ENCODE assay signal across 8 cellular contexts in the genomic region with DNA sequence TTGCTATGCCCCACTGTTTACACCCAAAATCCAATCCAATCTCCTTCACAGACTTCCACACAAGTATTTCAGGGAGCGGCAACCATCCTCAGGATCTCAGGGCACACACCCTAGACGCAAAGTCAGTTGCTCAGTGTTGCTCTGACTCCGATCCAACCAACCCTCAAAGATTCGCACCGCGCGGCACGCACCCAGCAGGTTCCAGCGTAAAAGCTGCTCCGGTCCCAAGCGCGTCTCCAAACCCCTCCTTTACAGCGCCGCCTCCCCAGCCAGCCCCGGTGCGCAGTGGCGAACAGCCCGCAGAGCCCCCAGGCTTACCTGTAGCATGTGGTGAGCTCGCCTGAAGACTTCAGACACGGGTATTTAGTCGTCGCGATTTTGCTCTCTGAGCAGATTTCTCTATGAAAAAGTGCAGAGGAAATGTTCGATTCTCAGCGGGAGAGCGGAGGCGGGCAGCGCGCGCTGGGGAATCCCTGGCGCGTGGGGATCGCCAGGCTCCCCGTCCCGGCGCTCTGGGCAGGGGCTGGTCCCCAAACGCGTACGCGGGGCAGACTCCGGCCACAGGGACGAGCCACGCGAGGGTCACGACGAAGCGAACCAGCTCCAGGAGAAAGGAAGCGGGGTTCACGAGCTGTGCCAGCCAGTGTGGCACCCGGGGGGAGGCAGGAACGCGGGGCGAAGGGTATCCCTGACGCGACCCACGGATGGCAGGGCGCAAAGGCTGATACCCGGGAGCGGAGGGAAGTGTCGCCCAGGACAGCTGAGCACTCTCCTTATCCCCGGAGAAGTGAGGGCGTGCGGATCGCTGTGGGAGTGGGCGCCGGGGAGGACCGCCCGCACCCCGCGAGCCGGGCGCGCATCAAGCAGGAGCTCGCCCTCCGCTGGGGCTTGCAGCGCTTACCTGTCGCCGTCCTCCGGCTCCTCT. TPM values are rescaled to one million over a fixed set of nuclear protein-coding genes. Genes with fewer than 3 reads are reported as not detected.
DNase-seq lines count a peak whose midpoint lies in the region; ATAC-seq, FAIRE-seq and TF ChIP-seq lines count a peak whose summit lies in the region.

No MANE protein-coding gene starts in this region.

- no peak for TF ChIP-seq RAD21 in HCT116 (IDR thresholded peaks at IDR 0.05; ENCODE audit: low read depth)

- peak; percentile 65 for ATAC-seq in HCT116

- TF ChIP-seq CTCF in D721Med (IDR thresholded peaks at IDR 0.05; ENCODE audit: insufficient read depth, missing control alignments) = no peak
- no peak for TF ChIP-seq CTCF in HCT116 (IDR thresholded peaks at IDR 0.05 in 2 of 3, conservative IDR thresholded peaks at IDR 0.05 in 1 of 3; ENCODE audit: borderline replicate concordance in 1 of 3, insufficient read depth in 1 of 3, low read depth in 2 of 3, low read length in 2 of 3)
- TF ChIP-seq CTCF in WI38 (IDR thresholded peaks at IDR 0.05; ENCODE audit: low read depth, low read length) = no peak
- TF ChIP-seq CTCF in left ventricle myocardium inferior (IDR thresholded peaks at IDR 0.05; ENCODE audit: borderline replicate concordance) = no peak

- peak; percentile 63 for FAIRE-seq in D721Med (lab: Jason Lieb, UNC)

- TF ChIP-seq POLR2A in HCT116 (IDR thresholded peaks at IDR 0.05; ENCODE audit: borderline replicate concordance, extremely low read depth, insufficient read depth, insufficient read length) = no peak

- H3K36me3 ChIP-seq in HCT116 (ENCODE audit: control insufficient read depth in 1 of 2, insufficient read depth in 2 of 2, low read length in 2 of 2) = no peaks in the 10 kb centered on the region
- H3K36me3 ChIP-seq in left ventricle myocardium inferior = no peaks in the 10 kb centered on the region
- H3K36me3 ChIP-seq in skeletal muscle satellite cell (ENCODE audit: insufficient read depth, low read length) = peaks cover 20% of the 10 kb centered on the region

- BruUV-seq in HCT116 (replicated peaks; lab: Mats Ljungman, UMichigan) = no TSS peak

- H3K4me1 ChIP-seq in HCT116 (ENCODE audit: control insufficient read depth in 1 of 2, insufficient read depth in 2 of 2, low read length in 2 of 2) (peaks cover 4 to 10% of the 10 kb centered on the region in 2 experiments; a peak in 2 of 4 replicates), left ventricle myocardium inferior (peaks cover 26% of the 10 kb centered on the region), skeletal muscle satellite cell (ENCODE audit: control insufficient read depth, insufficient read depth, low read length) (peaks cover 44% of the 10 kb centered on the region)

- H3K4me3 ChIP-seq in HCT116 (replicated peaks in 1 of 2; ENCODE audit: low read depth in 1 of 2, low read length in 2 of 2) = peak overlapping the region; percentile 50 to 61
- peak overlapping the region; percentile 79 for H3K4me3 ChIP-seq in WI38 (ENCODE audit: low read depth, low read length)
- H3K4me3 ChIP-seq in left ventricle myocardium inferior = peak overlapping the region; percentile 73
- peak overlapping the region; percentile 86 for H3K4me3 ChIP-seq in skeletal muscle satellite cell (ENCODE audit: low read length)

- no peaks in the 10 kb centered on the region for H4K20me1 ChIP-seq in HCT116 (ENCODE audit: insufficient read depth)

- DNase-seq in D721Med (ENCODE audit: insufficient read length, low spot score) (no peak), HCT116 (ENCODE audit: low read depth, low spot score) (no peak), left ventricle myocardium inferior (peak; percentile 15), NCI-H526 treated with DMSO at 0.1 percent for 48 hours (lab: John Stamatoyannopoulos, UW) (no peak), NCI-H1048 (lab: John Stamatoyannopoulos, UW) (no peak)
- no peak for DNase-seq in stimulated activated CD8-positive, alpha-beta memory T cell treated with anti-CD3 and anti-CD28 coated beads, Interleukin-4, amount 100 ng/mL, for 48 hours

- intact Hi-C loops in HCT116 (cut with micrococcal nuclease) = loop anchor here (1.0 to 10.0 kb wide), 2 partner anchors 127 to 848 kb away; no protein-coding TSS in a partner anchor
- intact Hi-C loops in left ventricle myocardium inferior (cut with micrococcal nuclease) = loop anchor here (10.0 kb wide), 1 partner anchor 242 kb away; no protein-coding TSS in a partner anchor

- RAD21 ChIA-PET in HCT116 (lab: Charles Lee; ENCODE audit: low non-redundant PET in 1 of 2, low total read pairs in 2 of 2, uncharacterized antibody in 2 of 2, unreplicated experiment in 2 of 2) = interaction anchor here (0.6 to 2.1 kb wide), 4 partner anchors 65 to 127 kb away, joined by 3 to 9 read pairs (median 5); no protein-coding TSS in a partner anchor

- POLR2A ChIA-PET in HCT116 (lab: Charles Lee) = interaction anchor here (1.0 kb wide), 1 partner anchor 127 kb away, joined by 4 read pairs; no protein-coding TSS in a partner anchor

- peak overlapping the region; percentile 91 for H3K4me2 ChIP-seq in HCT116 (ENCODE audit: low read length)
- peak overlapping the region; percentile 87 for H3K4me2 ChIP-seq in skeletal muscle satellite cell (ENCODE audit: low read length)

- peaks cover 6% of the 10 kb centered on the region; the same call in 1 of the 2 replicates for H3K27me3 ChIP-seq in HCT116 (ENCODE audit: insufficient read depth, low read length)
- peaks cover 65% of the 10 kb centered on the region for H3K27me3 ChIP-seq in left ventricle myocardium inferior (ENCODE audit: low read depth)
- H3K27me3 ChIP-seq in skeletal muscle satellite cell (ENCODE audit: control insufficient read depth, insufficient read depth, low read length) = no peaks in the 10 kb centered on the region

- H3K9ac ChIP-seq in HCT116 (ENCODE audit: low read length) (no peak overlapping the region), skeletal muscle satellite cell (ENCODE audit: low read depth, low read length) (peak overlapping the region; percentile 95)

- no peaks in the 10 kb centered on the region for H3K9me2 ChIP-seq in HCT116 (ENCODE audit: insufficient read depth)

- no peak overlapping the region; the same call in 1 of the 2 replicates for H3K27ac ChIP-seq in HCT116 (ENCODE audit: low read depth, low read length)
- no peak overlapping the region for H3K27ac ChIP-seq in left ventricle myocardium inferior (replicated peaks)

- no peak overlapping the region for H2AFZ ChIP-seq in HCT116 (ENCODE audit: low read depth, low read length, poor library complexity, severe bottlenecking)

- CTCF ChIA-PET in HCT116 (lab: Charles Lee) = interaction anchor here (0.6 to 2.8 kb wide), 33 partner anchors 7 to 294 kb away, joined by 3 to 47 read pairs (median 4); no protein-coding TSS in a partner anchor

- H3K9me3 ChIP-seq in HCT116 (ENCODE audit: control insufficient read depth in 1 of 2, insufficient read depth in 1 of 2, low read depth in 1 of 2, low read length in 2 of 2) = no peaks in the 10 kb centered on the region
- H3K9me3 ChIP-seq in left ventricle myocardium inferior (replicated peaks) = no peaks in the 10 kb centered on the region
- no peaks in the 10 kb centered on the region for H3K9me3 ChIP-seq in skeletal muscle satellite cell (replicated peaks; ENCODE audit: low read length)

- no peaks in the 10 kb centered on the region for H3K79me2 ChIP-seq in HCT116 (ENCODE audit: insufficient read depth, low read length)

TF ChIP-seq in HCT116, 20 proteins besides CTCF, POLR2A, EP300 and RAD21:
- TF ChIP-seq JUND (IDR thresholded peaks at IDR 0.05) (no peak), YY1 (IDR thresholded peaks at IDR 0.05; ENCODE audit: extremely low read depth, insufficient replicate concordance, low read depth, low read length) (no peak), SP1 (IDR thresholded peaks at IDR 0.05; ENCODE audit: low read depth) (no peak), ZNF274 (IDR thresholded peaks at IDR 0.05; ENCODE audit: low read depth, low read length) (no peak), EGR1 (IDR thresholded peaks at IDR 0.05; ENCODE audit: low read depth) (no peak), FOSL1 (IDR thresholded peaks at IDR 0.05; ENCODE audit: low read depth) (no peak)
- TF ChIP-seq, protein P1, sequence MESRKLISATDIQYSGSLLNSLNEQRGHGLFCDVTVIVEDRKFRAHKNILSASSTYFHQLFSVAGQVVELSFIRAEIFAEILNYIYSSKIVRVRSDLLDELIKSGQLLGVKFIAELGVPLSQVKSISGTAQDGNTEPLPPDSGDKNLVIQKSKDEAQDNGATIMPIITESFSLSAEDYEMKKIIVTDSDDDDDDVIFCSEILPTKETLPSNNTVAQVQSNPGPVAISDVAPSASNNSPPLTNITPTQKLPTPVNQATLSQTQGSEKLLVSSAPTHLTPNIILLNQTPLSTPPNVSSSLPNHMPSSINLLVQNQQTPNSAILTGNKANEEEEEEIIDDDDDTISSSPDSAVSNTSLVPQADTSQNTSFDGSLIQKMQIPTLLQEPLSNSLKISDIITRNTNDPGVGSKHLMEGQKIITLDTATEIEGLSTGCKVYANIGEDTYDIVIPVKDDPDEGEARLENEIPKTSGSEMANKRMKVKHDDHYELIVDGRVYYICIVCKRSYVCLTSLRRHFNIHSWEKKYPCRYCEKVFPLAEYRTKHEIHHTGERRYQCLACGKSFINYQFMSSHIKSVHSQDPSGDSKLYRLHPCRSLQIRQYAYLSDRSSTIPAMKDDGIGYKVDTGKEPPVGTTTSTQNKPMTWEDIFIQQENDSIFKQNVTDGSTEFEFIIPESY (IDR thresholded peaks at IDR 0.05; ENCODE audit: extremely low read depth, insufficient replicate concordance, low read length) = no peak

RNA-seq across cellular contexts. Expression of a gene that starts 0.7 kb away (rescaled TPM):
- total RNA-seq in HCT116 (2021; ENCODE audit: unreplicated experiment) = 0.84 TPM
- 0.05 and 0.45 TPM in 2 replicates for polyA plus RNA-seq in HCT116 (2012)
- 3.2 TPM for total RNA-seq in left ventricle myocardium inferior
- 56.1 and 56.5 TPM in 2 replicates for total RNA-seq in skeletal muscle satellite cell (2012; rRNA removed)
